In genomic region chr4:146478009-146478408, GRCh38 we compare ENCODE assay signal across 18 cellular contexts.
"Had no signal": no experiment of that assay in that cellular context is flagged by ENCODE, and none has a peak within 500 bp of the region (broad histone marks: within the 10 kb centered on the region; RNA-seq: fewer than 3 reads in every experiment).

No MANE protein-coding gene starts in this region.

- FAIRE-seq: pancreas had no signal

- ATAC-seq: activated CD4-positive, alpha-beta T cell treated with anti-CD3 and anti-CD28 coated beads for 36 hours; activated CD8-positive, alpha-beta memory T cell treated with anti-CD3 and anti-CD28 coated beads, Interleukin-2, amount 10 ng/mL, durations not matched to agents 7 days and 5 days; pancreas had no signal

- H2AFZ ChIP-seq: hepatocyte had no signal

- H3K27me3 ChIP-seq: adrenal gland, cardiac muscle cell, dorsolateral prefrontal cortex, hepatocyte, pancreas, sigmoid colon, spleen, upper lobe of left lung had no signal

- H3K79me2 ChIP-seq: hepatocyte had no signal

- H3K9me3 ChIP-seq: pancreas had no signal

- DNase-seq: activated CD4-positive, alpha-beta memory T cell treated with anti-CD3 and anti-CD28 coated beads for 36 hours; activated CD4-positive, alpha-beta T cell treated with anti-CD3 and anti-CD28 coated beads for 36 hours; activated CD8-positive, alpha-beta memory T cell treated with anti-CD3 and anti-CD28 coated beads, Interleukin-2, amount 10 ng/mL, durations not matched to agents 7 days and 5 days; activated effector memory CD4-positive, alpha-beta T cell treated with Interleukin-2 at 50 U/mL for 16 hours; activated T-cell treated with anti-CD3 and anti-CD28 coated beads, Interleukin-2, amount 50 U/mL, for 24 hours; adrenal gland; dorsolateral prefrontal cortex; endodermal cell; islet precursor cell; pancreas; sigmoid colon; spleen; T1000; upper lobe of left lung had no signal

- H3K4me2 ChIP-seq: hepatocyte had no signal

- H3K4me1 ChIP-seq: adrenal gland, pancreas, sigmoid colon, spleen, upper lobe of left lung had no signal

- H3K4me3 ChIP-seq: adrenal gland, cardiac muscle cell, dorsolateral prefrontal cortex, hepatocyte, lung, pancreas, sigmoid colon, spleen, upper lobe of left lung had no signal

- H3K27ac ChIP-seq: adrenal gland, cardiac muscle cell, dorsolateral prefrontal cortex, hepatocyte, pancreas, sigmoid colon, spleen, upper lobe of left lung, VCaP had no signal

- H3K36me3 ChIP-seq: adrenal gland, cardiac muscle cell, pancreas, sigmoid colon, upper lobe of left lung had no signal
